In the genomic region with DNA sequence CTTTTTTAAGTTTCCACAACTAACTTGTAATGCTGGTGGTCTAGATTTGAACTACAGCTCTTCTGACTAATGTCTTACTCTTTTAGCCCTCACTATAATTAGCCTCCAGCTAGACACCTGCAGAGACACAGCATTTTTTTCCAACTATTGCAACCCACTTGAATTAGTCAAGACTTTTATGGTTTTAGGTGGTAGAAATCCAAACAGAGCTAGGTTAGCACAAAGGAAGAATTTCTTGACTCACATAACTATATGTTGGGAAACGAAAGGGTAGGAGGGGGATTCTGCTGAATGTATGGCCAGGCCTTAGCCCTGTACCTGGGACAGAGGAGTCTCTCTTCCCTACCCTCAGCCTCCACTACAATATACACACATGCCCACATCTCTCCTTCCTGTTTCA, we compare ENCODE assay signal across 16 cellular contexts.
A peak's percentile ranks its signal among the peaks of the same experiment; 100 is the strongest.
DNase-seq lines count a peak whose midpoint lies in the region; ATAC-seq and TF ChIP-seq lines count a peak whose summit lies in the region.
"Had no signal": no experiment of that assay in that cellular context is flagged by ENCODE, and none has a peak within 500 bp of the region (broad histone marks: within the 10 kb centered on the region; RNA-seq: fewer than 3 reads in every experiment).

No MANE protein-coding gene starts in this region.

- H3K79me2 ChIP-seq in PC-9 (ENCODE audit: low read depth), result no peaks in the 10 kb centered on the region
- H3K79me2 ChIP-seq in mammary epithelial cell (ENCODE audit: insufficient read depth, low read length), result no peaks in the 10 kb centered on the region

- peak overlapping the region; percentile 11 for H3K4me2 ChIP-seq in PC-9
- peak overlapping the region; percentile 59 for H3K4me2 ChIP-seq in mammary epithelial cell (ENCODE audit: insufficient read depth, low read depth, low read length)
- H3K4me2 ChIP-seq: BLaER1 treated with 17β-estradiol and CSF1 and Interleukin-3, amounts not matched to agents 10 nM and 100 nM had no signal

- no peak for TF ChIP-seq CTCF in PC-9 (conservative IDR thresholded peaks at IDR 0.05)
- TF ChIP-seq CTCF in mammary epithelial cell (conservative IDR thresholded peaks at IDR 0.05 in 1 of 2, IDR thresholded peaks at IDR 0.05 in 1 of 2; ENCODE audit: extremely low read depth in 1 of 2, insufficient read depth in 1 of 2, low read depth in 1 of 2, low read length in 2 of 2), result no peak
- TF ChIP-seq CTCF in body of pancreas (IDR thresholded peaks at IDR 0.05), result no peak

- TF ChIP-seq POLR2A in body of pancreas (IDR thresholded peaks at IDR 0.05), result no peak

- H2AFZ ChIP-seq in PC-9, result peak overlapping the region; percentile 1; the same call in 1 of the 2 replicates
- H2AFZ ChIP-seq in mammary epithelial cell (ENCODE audit: low read depth, low read length), result no peak overlapping the region

- CTCF ChIA-PET in PC-9 (lab: Charles Lee) (no interaction called here), mammary epithelial cell (lab: Charles Lee; ENCODE audit: low non-redundant PET) (interaction anchor here (0.6 to 0.7 kb wide), 3 partner anchors 150 to 594 kb away, joined by 3 to 4 read pairs (median 4); no protein-coding TSS in a partner anchor)

- no peak for ATAC-seq in body of pancreas

- 9% methylated on average over 1 of the region's 1 CpG for WGBS in mammary epithelial cell (ENCODE audit: low coverage, missing lambda C conversion rate)
- WGBS in body of pancreas, 2 donors, result 62 to 73% methylated on average over 1 of the region's 1 CpG

- in situ Hi-C loops in mammary epithelial cell (cut with MboI; ENCODE audit: low sequenced_read_pairs in 2 of 2), result loop anchor here in 1 of 2 donors (10.0 kb wide), 1 partner anchor 578 kb away; no protein-coding TSS in a partner anchor

- dilution Hi-C loops in mammary epithelial cell (cut with HindIII; ENCODE audit: low sequenced_read_pairs), result no loop called here

- H3K36me3 ChIP-seq in PC-9 (ENCODE audit: low read depth) (no peaks in the 10 kb centered on the region), mammary epithelial cell (ENCODE audit: insufficient read depth, low read length) (no peaks in the 10 kb centered on the region), body of pancreas (replicated peaks in 1 of 2; ENCODE audit: insufficient read depth in 1 of 2, low read depth in 2 of 2) (no peaks in the 10 kb centered on the region)
- H3K36me3 ChIP-seq: BLaER1 treated with 17β-estradiol and CSF1 and Interleukin-3, amounts not matched to agents 10 nM and 100 nM had no signal

- H3K4me1 ChIP-seq in PC-9 (replicated peaks; ENCODE audit: insufficient read depth) (peaks cover 38% of the 10 kb centered on the region), mammary epithelial cell (ENCODE audit: insufficient read depth, low read length) (peaks cover 48% of the 10 kb centered on the region), body of pancreas (no peaks in the 10 kb centered on the region)
- H3K4me1 ChIP-seq: BLaER1 treated with 17β-estradiol and CSF1 and Interleukin-3, amounts not matched to agents 10 nM and 100 nM had no signal

- BruUV-seq in PC-9 (replicated peaks; lab: Mats Ljungman, UMichigan), result no TSS peak
- BruUV-seq in mammary epithelial cell (replicated peaks; lab: Mats Ljungman, UMichigan), result no TSS peak

- peak overlapping the region; percentile 95 for H3K9ac ChIP-seq in mammary epithelial cell (ENCODE audit: insufficient read depth, low read length)
- H3K9ac ChIP-seq: BLaER1 treated with 17β-estradiol and CSF1 and Interleukin-3, amounts not matched to agents 10 nM and 100 nM had no signal

- H4K20me1 ChIP-seq in PC-9 (ENCODE audit: insufficient read depth) (no peaks in the 10 kb centered on the region), mammary epithelial cell (ENCODE audit: insufficient read depth, low read length) (no peaks in the 10 kb centered on the region)
- H4K20me1 ChIP-seq: BLaER1 treated with 17β-estradiol and CSF1 and Interleukin-3, amounts not matched to agents 10 nM and 100 nM had no signal

- intact Hi-C loops in PC-9 (cut with micrococcal nuclease; ENCODE audit: unreplicated experiment), result no loop called here
- intact Hi-C loops in mammary epithelial cell (cut with micrococcal nuclease), result loop anchor here (1.0 to 10.0 kb wide), 7 partner anchors 10 to 412 kb away; no protein-coding TSS in a partner anchor
- intact Hi-C loops in body of pancreas (cut with DNase I), result no loop called here

- POLR2A ChIA-PET in PC-9 (lab: Charles Lee; ENCODE audit: unreplicated experiment), result interaction anchor here (0.6 kb wide), 1 partner anchor 22 kb away, joined by 3 read pairs; no protein-coding TSS in a partner anchor

- H3K9me2 ChIP-seq in PC-9 (ENCODE audit: insufficient read depth), result no peaks in the 10 kb centered on the region

- peaks cover 37% of the 10 kb centered on the region for H3K9me3 ChIP-seq in PC-9 (ENCODE audit: insufficient read depth, low read depth)
- H3K9me3 ChIP-seq in mammary epithelial cell (replicated peaks; ENCODE audit: insufficient read depth, low read length), result peaks cover 2% of the 10 kb centered on the region
- H3K9me3 ChIP-seq in body of pancreas, result no peaks in the 10 kb centered on the region
- H3K9me3 ChIP-seq: BLaER1 treated with 17β-estradiol and CSF1 and Interleukin-3, amounts not matched to agents 10 nM and 100 nM had no signal

- no peak overlapping the region for H3K4me3 ChIP-seq in PC-9
- H3K4me3 ChIP-seq in mammary epithelial cell (replicated peaks in 1 of 3; ENCODE audit: insufficient read depth in 1 of 3, low read depth in 2 of 3, low read length in 3 of 3), result no peak overlapping the region
- H3K4me3 ChIP-seq in body of pancreas, result no peak overlapping the region
- H3K4me3 ChIP-seq: BLaER1 treated with 17β-estradiol and CSF1 and Interleukin-3, amounts not matched to agents 10 nM and 100 nM had no signal

- H3K27me3 ChIP-seq in PC-9 (ENCODE audit: insufficient read depth, low read depth) (no peaks in the 10 kb centered on the region), mammary epithelial cell (ENCODE audit: insufficient read depth, low read length) (no peaks in the 10 kb centered on the region), body of pancreas (no peaks in the 10 kb centered on the region)
- H3K27me3 ChIP-seq: BLaER1 treated with 17β-estradiol and CSF1 and Interleukin-3, amounts not matched to agents 10 nM and 100 nM had no signal

- H3F3A ChIP-seq in PC-9 (ENCODE audit: insufficient read depth, low read depth), result peaks cover 21% of the 10 kb centered on the region; the same call in 1 of the 2 replicates

- peak overlapping the region; percentile 51 for H3K27ac ChIP-seq in PC-9
- H3K27ac ChIP-seq in mammary epithelial cell (ENCODE audit: insufficient read depth, low read depth, low read length), result peak overlapping the region; percentile 100
- no peak overlapping the region for H3K27ac ChIP-seq in body of pancreas
- H3K27ac ChIP-seq: BLaER1 treated with 17β-estradiol and CSF1 and Interleukin-3, amounts not matched to agents 10 nM and 100 nM had no signal

- DNase-seq in Daoy (ENCODE audit: low read depth), result peak; percentile 78
- DNase-seq in PC-9, result peak in 1 of 2 experiments; percentile 91
- peak; percentile 96 for DNase-seq in mammary epithelial cell
- peak; percentile 14 for DNase-seq in kidney tubule cell (ENCODE audit: low spot score)
- no peak for DNase-seq in activated CD4-positive, CD25-positive, alpha-beta regulatory T cell (lab: John Stamatoyannopoulos, UW)
- no peak for DNase-seq in HUDEP-2 (lab: John Stamatoyannopoulos, UW; ENCODE audit: unreplicated experiment in 76 of 76)
- no peak for DNase-seq in body of pancreas
- DNase-seq in HPDE6-E6E7 (ENCODE audit: extremely low spot score), result no peak
- DNase-seq: CD8-positive, alpha-beta memory T cell; DMS79; GOT3; Karpas-422; NCI-H187; NCI-H345; NCI-H526 had no signal

Comparison
In these comparisons a context has a peak if more than half of its experiments do, and no peak if none do; other contexts are left out.
1. DNase-seq: peak in Daoy (single experiment), mammary epithelial cell (single experiment) and kidney tubule cell (single experiment); none in activated CD4-positive, CD25-positive, alpha-beta regulatory T cell (0 of 4), HUDEP-2 (0 of 76), body of pancreas (0 of 4) and HPDE6-E6E7 (single experiment).
2. H3K27ac ChIP-seq: peak in PC-9 (single experiment) and mammary epithelial cell (single experiment); none in body of pancreas (0 of 4).